ENCODE assay signal across 29 cellular contexts in the genomic region with DNA sequence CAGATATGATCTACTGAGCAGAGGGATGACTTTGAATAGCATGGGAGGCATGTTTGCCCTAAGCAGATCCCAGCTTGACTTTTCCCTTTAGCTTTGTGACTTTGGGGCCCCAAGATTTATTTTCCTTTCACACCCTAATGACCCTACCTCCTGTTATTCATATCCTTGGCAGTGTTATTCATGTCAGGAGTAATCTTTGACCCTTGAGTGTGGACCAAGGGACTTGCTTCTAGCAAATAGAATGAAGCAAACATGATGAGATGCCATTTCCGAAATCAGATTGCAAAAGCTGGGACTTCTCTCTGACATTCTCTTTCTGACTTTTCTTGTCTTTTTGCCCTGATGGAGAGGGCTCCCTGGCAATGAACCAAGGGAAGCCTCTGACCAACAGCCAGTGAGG.
"Had no signal": no experiment of that assay in that cellular context is flagged by ENCODE, and none has a peak within 500 bp of the region (broad histone marks: within the 10 kb centered on the region; RNA-seq: fewer than 3 reads in every experiment).

No MANE protein-coding gene starts in this region.

- FAIRE-seq: colon, endometrium, endothelial cell of umbilical vein, frontal cortex had no signal

- H3K4me3 ChIP-seq: colonic mucosa, coronary artery, dorsolateral prefrontal cortex, esophagus muscularis mucosa, esophagus squamous epithelium, gastrocnemius medialis, gastroesophageal sphincter, heart left ventricle, heart right ventricle had no signal

- H3K27ac ChIP-seq: colonic mucosa, coronary artery, dorsolateral prefrontal cortex, epithelial cell of prostate, esophagus muscularis mucosa, esophagus squamous epithelium, foreskin keratinocyte, gastrocnemius medialis, gastroesophageal sphincter, heart left ventricle, heart right ventricle had no signal

- H3K36me3 ChIP-seq: colonic mucosa, esophagus muscularis mucosa, esophagus squamous epithelium, gastrocnemius medialis, gastroesophageal sphincter, heart left ventricle, heart right ventricle had no signal

- DNase-seq: colonic mucosa; cortex of kidney; dermis blood vessel endothelial cell; dorsolateral prefrontal cortex; effector CD4-positive, alpha-beta T cell; effector CD8-positive, alpha-beta T cell; effector memory CD4-positive, alpha-beta T cell; effector memory CD8-positive, alpha-beta T cell; endodermal cell; erythroblast; esophagus squamous epithelium; foreskin fibroblast; foreskin keratinocyte; foreskin melanocyte; gastrocnemius medialis; glutamatergic neuron; head of caudate nucleus; heart left ventricle; heart right ventricle had no signal

- ATAC-seq: effector memory CD8-positive, alpha-beta T cell; esophagus mucosa; foreskin keratinocyte; gastrocnemius medialis; gastroesophageal sphincter; heart left ventricle; heart right ventricle had no signal

- H3K27ac Mint-ChIP-seq: dendritic cell treated with granulocyte-macrophage colony-stimulating factor and Interleukin-4, amounts not matched to agents 40 ng/mL and 50 ng/mL, for 4 days; effector memory CD8-positive, alpha-beta T cell; endodermal cell had no signal

- H3K4me1 ChIP-seq: colonic mucosa, esophagus muscularis mucosa, esophagus squamous epithelium, foreskin keratinocyte, gastrocnemius medialis, gastroesophageal sphincter, heart left ventricle, heart right ventricle had no signal

- H3K9me3 ChIP-seq: colonic mucosa had no signal

- H3K4me3 Mint-ChIP-seq: dendritic cell treated with granulocyte-macrophage colony-stimulating factor and Interleukin-4, amounts not matched to agents 40 ng/mL and 50 ng/mL, for 4 days; effector memory CD8-positive, alpha-beta T cell; endodermal cell had no signal

- H3K27me3 ChIP-seq: colonic mucosa, foreskin keratinocyte, gastrocnemius medialis, gastroesophageal sphincter had no signal
